13 cellular contexts compared by ENCODE assay signal in genomic region chr9:89425024-89425805, GRCh38.
DNase-seq lines count a peak whose midpoint lies in the region; TF ChIP-seq lines count a peak whose summit lies in the region.
"Had no signal": no experiment of that assay in that cellular context is flagged by ENCODE, and none has a peak within 500 bp of the region (broad histone marks: within the 10 kb centered on the region; RNA-seq: fewer than 3 reads in every experiment).

No MANE protein-coding gene starts in this region.

- no peaks in the 10 kb centered on the region for H3K27me3 ChIP-seq in ascending aorta
- H3K27me3 ChIP-seq: brain microvascular endothelial cell had no signal

- no peaks in the 10 kb centered on the region for H3K4me1 ChIP-seq in ascending aorta

- in situ Hi-C loops in astrocyte of the spinal cord (cut with HindIII; ENCODE audit: low sequenced_read_pairs): no loop called here
- in situ Hi-C loops in GM13976 (cut with MboI; ENCODE audit: low sequenced_read_pairs, unreplicated experiment): no loop called here

- H3K36me3 ChIP-seq in ascending aorta: no peaks in the 10 kb centered on the region
- H3K36me3 ChIP-seq: brain microvascular endothelial cell had no signal

- intact Hi-C loops in ascending aorta (cut with DNase I): no loop called here

- peaks cover 58% of the 10 kb centered on the region for H3K36me3 Mint-ChIP-seq in activated CD4-positive, alpha-beta T cell treated with anti-CD3 and anti-CD28 coated beads, Interleukin-2, amount 10 ng/mL, durations not matched to agents 7 days and 5 days (ENCODE audit: low read depth)

- H3K4me3 ChIP-seq in astrocyte of the spinal cord (ENCODE audit: low read depth, low read length): no peak overlapping the region
- no peak overlapping the region for H3K4me3 ChIP-seq in ascending aorta
- H3K4me3 ChIP-seq: PC-9 had no signal

- no peak for DNase-seq in activated CD4-positive, alpha-beta T cell treated with anti-CD3 and anti-CD28 coated beads, Interleukin-2, amount 10 ng/mL, durations not matched to agents 7 days and 5 days
- no peak for DNase-seq in activated CD4-positive, alpha-beta T cell treated with anti-CD3 and anti-CD28 coated beads, Interleukin-2, amount 50 U/mL, for 1 hour
- DNase-seq in M059J (ENCODE audit: low read depth): peak; percentile 68
- peak; percentile 9 for DNase-seq in astrocyte of the spinal cord (ENCODE audit: low read depth, low spot score)
- DNase-seq in pulmonary artery endothelial cell (ENCODE audit: low read depth, low spot score): peak; percentile 11
- DNase-seq in GM13976 (ENCODE audit: low spot score): no peak
- no peak for DNase-seq in NCI-H1105 (lab: John Stamatoyannopoulos, UW)
- no peak for DNase-seq in ascending aorta (ENCODE audit: low spot score in 2 of 2)
- DNase-seq: brain microvascular endothelial cell, foreskin melanocyte, mammary epithelial cell, PC-9 had no signal

- POLR2A ChIA-PET in activated CD4-positive, alpha-beta T cell treated with anti-CD3 and anti-CD28 coated beads, Interleukin-2, amount 10 ng/mL, durations not matched to agents 7 days and 5 days (lab: Charles Lee): no interaction called here

- H3K9me3 Mint-ChIP-seq in activated CD4-positive, alpha-beta T cell treated with anti-CD3 and anti-CD28 coated beads, Interleukin-2, amount 10 ng/mL, durations not matched to agents 7 days and 5 days: peaks cover 5% of the 10 kb centered on the region

- no peaks in the 10 kb centered on the region for H3K27me3 Mint-ChIP-seq in activated CD4-positive, alpha-beta T cell treated with anti-CD3 and anti-CD28 coated beads, Interleukin-2, amount 10 ng/mL, durations not matched to agents 7 days and 5 days

- H3K4me1 Mint-ChIP-seq in activated CD4-positive, alpha-beta T cell treated with anti-CD3 and anti-CD28 coated beads, Interleukin-2, amount 10 ng/mL, durations not matched to agents 7 days and 5 days: peaks cover 99% of the 10 kb centered on the region

- H3K9me3 ChIP-seq in ascending aorta: no peaks in the 10 kb centered on the region

- CTCF ChIA-PET in activated CD4-positive, alpha-beta T cell treated with anti-CD3 and anti-CD28 coated beads, Interleukin-2, amount 10 ng/mL, durations not matched to agents 7 days and 5 days (lab: Charles Lee): interaction anchor here (1.1 to 5.3 kb wide), 5 partner anchors 7 to 266 kb away, joined by 3 to 31 read pairs (median 12); no protein-coding TSS in a partner anchor

- no peak overlapping the region for H3K27ac ChIP-seq in ascending aorta
- H3K27ac ChIP-seq: brain microvascular endothelial cell, PC-9, VCaP had no signal

- no peak overlapping the region for H3K4me3 Mint-ChIP-seq in activated CD4-positive, alpha-beta T cell treated with anti-CD3 and anti-CD28 coated beads, Interleukin-2, amount 10 ng/mL, durations not matched to agents 7 days and 5 days

- no peak for TF ChIP-seq CTCF in astrocyte of the spinal cord (IDR thresholded peaks at IDR 0.05; ENCODE audit: low read depth, low read length)
- TF ChIP-seq CTCF in GM13976 (IDR thresholded peaks at IDR 0.05; ENCODE audit: borderline replicate concordance, control extremely low read depth, extremely low read depth, insufficient read depth, missing control alignments): no peak
- TF ChIP-seq CTCF in ascending aorta (IDR thresholded peaks at IDR 0.05): no peak

- H3K27ac Mint-ChIP-seq in activated CD4-positive, alpha-beta T cell treated with anti-CD3 and anti-CD28 coated beads, Interleukin-2, amount 10 ng/mL, durations not matched to agents 7 days and 5 days: peak overlapping the region; percentile 83

Comparison
In these comparisons a context has a peak if more than half of its experiments do, and no peak if none do; other contexts are left out.
1. DNase-seq: peak in M059J (single experiment), astrocyte of the spinal cord (single experiment) and pulmonary artery endothelial cell (single experiment); none in activated CD4-positive, alpha-beta T cell treated with anti-CD3 and anti-CD28 coated beads, Interleukin-2, amount 10 ng/mL, durations not matched to agents 7 days and 5 days (single experiment), activated CD4-positive, alpha-beta T cell treated with anti-CD3 and anti-CD28 coated beads, Interleukin-2, amount 50 U/mL, for 1 hour (single experiment), GM13976 (single experiment), NCI-H1105 (single experiment) and ascending aorta (0 of 2).